Comparison of ENCODE assay signal across 1 cellular context in genomic region chr19:45469132-45469834, GRCh38.
TF ChIP-seq lines count a peak whose summit lies in the region.

No MANE protein-coding gene starts in this region.

TF ChIP-seq in WTC11, 78 proteins besides CTCF, POLR2A, EP300 and RAD21 (continued from another document):
- TF ChIP-seq FOXK1 (CRISPR knock-in tag; IDR thresholded peaks at IDR 0.05) (peak; percentile 82), NR2C2 (CRISPR knock-in tag; IDR thresholded peaks at IDR 0.05) (no peak), MLX (CRISPR knock-in tag; IDR thresholded peaks at IDR 0.05) (no peak), ZNF121 (CRISPR knock-in tag; IDR thresholded peaks at IDR 0.05) (no peak), ZNF138 (CRISPR knock-in tag; conservative IDR thresholded peaks at IDR 0.05) (no peak), NFE2L1 (CRISPR knock-in tag; IDR thresholded peaks at IDR 0.05) (no peak), AR (CRISPR knock-in tag; IDR thresholded peaks at IDR 0.05) (no peak), ZMAT4 (CRISPR knock-in tag; IDR thresholded peaks at IDR 0.05) (no peak), FOXP1 (CRISPR knock-in tag; IDR thresholded peaks at IDR 0.05; ENCODE audit: borderline replicate concordance) (no peak), JAZF1 (CRISPR knock-in tag; IDR thresholded peaks at IDR 0.05) (no peak), TEAD1 (CRISPR knock-in tag; IDR thresholded peaks at IDR 0.05) (peak; percentile 62; the same call in 1 of the 2 replicates), CDX4 (CRISPR knock-in tag; IDR thresholded peaks at IDR 0.05; ENCODE audit: borderline replicate concordance) (no peak), ZNF423 (CRISPR knock-in tag; IDR thresholded peaks at IDR 0.05) (no peak), HMGXB4 (CRISPR knock-in tag; IDR thresholded peaks at IDR 0.05) (0 out of 2 replicates have a peak, but pooled peaks have one; percentile 50), NFATC4 (CRISPR knock-in tag; IDR thresholded peaks at IDR 0.05) (no peak), IRF1 (CRISPR knock-in tag; IDR thresholded peaks at IDR 0.05) (peak; percentile 21; the same call in 1 of the 2 replicates), E2F1 (CRISPR knock-in tag; IDR thresholded peaks at IDR 0.05) (no peak), MXD4 (CRISPR knock-in tag; IDR thresholded peaks at IDR 0.05; ENCODE audit: borderline replicate concordance) (no peak), ZNF317 (CRISPR knock-in tag; IDR thresholded peaks at IDR 0.05; ENCODE audit: borderline replicate concordance, low read depth) (no peak), ZNF232 (CRISPR knock-in tag; IDR thresholded peaks at IDR 0.05) (no peak), USF2 (CRISPR knock-in tag; IDR thresholded peaks at IDR 0.05) (0 out of 2 replicates have a peak, but pooled peaks have one; percentile 18), RELA (CRISPR knock-in tag; IDR thresholded peaks at IDR 0.05; ENCODE audit: borderline replicate concordance) (no peak), NFYB (CRISPR knock-in tag; conservative IDR thresholded peaks at IDR 0.05; ENCODE audit: low read depth) (peak; percentile 71), TCF7 (CRISPR knock-in tag; IDR thresholded peaks at IDR 0.05; ENCODE audit: low read depth) (no peak), SMAD4 (CRISPR knock-in tag; IDR thresholded peaks at IDR 0.05) (no peak)
